Comparison of ENCODE assay signal across 17 cellular contexts in genomic region chr1:226274138-226274537, GRCh38. TPM values are rescaled to one million over a fixed set of nuclear protein-coding genes. Genes with fewer than 3 reads are reported as not detected.
"Had no signal": no experiment of that assay in that cellular context is flagged by ENCODE, and none has a peak within 500 bp of the region (broad histone marks: within the 10 kb centered on the region; RNA-seq: fewer than 3 reads in every experiment).

No MANE protein-coding gene starts in this region.

- H2AFZ ChIP-seq: hepatocyte had no signal

- H3K27me3 ChIP-seq: adrenal gland, hepatocyte, stomach, testis, upper lobe of right lung had no signal

- H3K4me3 Mint-ChIP-seq: endodermal cell; neural crest cell; T-helper 2 cell treated with Interferon-gamma antibody and Interleukin-4, amounts not matched to agents 5 μg/mL and 100 μg/mL, for 36 hours had no signal

- H3K4me2 ChIP-seq: hepatocyte had no signal

- H3K27ac ChIP-seq: adrenal gland, hepatocyte, testis, upper lobe of right lung had no signal

- H3K4me3 ChIP-seq: adrenal gland, hepatocyte, stomach, testis, upper lobe of right lung had no signal

- DNase-seq: activated naive CD4-positive, alpha-beta T cell treated with anti-CD3 and anti-CD28 coated beads, Interleukin-2, amount 50 U/mL, for 16 hours; endodermal cell; midbrain; stimulated activated CD4-positive, alpha-beta T cell treated with anti-CD3 and anti-CD28 coated beads, Interleukin-2, amount 100 ng/mL, for 24 hours; stomach; SW 1271; testis; upper lobe of right lung had no signal

- H3K36me3 ChIP-seq: adrenal gland, stomach, upper lobe of right lung had no signal

- H3K9me3 Mint-ChIP-seq: endodermal cell; neural crest cell; T-helper 2 cell treated with Interferon-gamma antibody and Interleukin-4, amounts not matched to agents 5 μg/mL and 100 μg/mL, for 36 hours had no signal

- H3K9me3 ChIP-seq: adrenal gland, stomach, testis, upper lobe of right lung had no signal

- H3K27ac Mint-ChIP-seq: endodermal cell; T-helper 2 cell treated with Interferon-gamma antibody and Interleukin-4, amounts not matched to agents 5 μg/mL and 100 μg/mL, for 36 hours had no signal

- H3K4me1 ChIP-seq: adrenal gland, upper lobe of right lung had no signal

- H3K4me1 Mint-ChIP-seq: neural crest cell had no signal

RNA-seq across cellular contexts. Expression of gene MIXL1, which starts 50.7 kb away (rescaled TPM):
- total RNA-seq: adrenal gland, myocyte, osteocyte, stomach, upper lobe of right lung had no signal
- polyA plus RNA-seq: esophagus, keratinocyte, liver had no signal
